25 cellular contexts compared by ENCODE assay signal in genomic region chr21:27678511-27678910, GRCh38.
"Had no signal": no experiment of that assay in that cellular context is flagged by ENCODE, and none has a peak within 500 bp of the region (broad histone marks: within the 10 kb centered on the region; RNA-seq: fewer than 3 reads in every experiment).

No MANE protein-coding gene starts in this region.

- H3K36me3 ChIP-seq: left ventricle myocardium inferior, neural progenitor cell, ovary, right atrium auricular region, stomach, thyroid gland, transverse colon, upper lobe of left lung had no signal

- H3K27me3 ChIP-seq: neural progenitor cell, ovary, right atrium auricular region, stomach, testis, thyroid gland, transverse colon, upper lobe of left lung had no signal

- H3K4me1 Mint-ChIP-seq: memory B cell; naive B cell; natural killer cell; nephron progenitor cell; neural progenitor cell; stimulated activated naive B cell treated with anti-CD40 and anti-IgM and Interleukin-4, amounts not matched to agents 10 μg/mL and 1 μg/mL and 100 μg/mL, for 72 hours had no signal

- ATAC-seq: natural killer cell; sciatic nerve; stimulated activated naive B cell treated with anti-CD40 and anti-IgM and Interleukin-4, amounts not matched to agents 10 μg/mL and 1 μg/mL and 100 μg/mL, for 72 hours; stimulated activated naive CD8-positive, alpha-beta T cell treated with anti-CD3 and anti-CD28 coated beads, Interleukin-15, Interleukin-2, amounts not matched to agents 100 U/mL and 50 U/mL, for 24 hours had no signal

- H3K27me3 Mint-ChIP-seq: memory B cell; naive B cell; progenitor cell of endocrine pancreas; stimulated activated naive B cell treated with anti-CD40 and anti-IgM and Interleukin-4, amounts not matched to agents 10 μg/mL and 1 μg/mL and 100 μg/mL, for 72 hours had no signal

- H3K9me3 Mint-ChIP-seq: nephron progenitor cell, neural progenitor cell had no signal

- H3K27ac Mint-ChIP-seq: memory B cell; naive B cell; natural killer cell; nephron progenitor cell; neural progenitor cell; progenitor cell of endocrine pancreas; stimulated activated naive B cell treated with anti-CD40 and anti-IgM and Interleukin-4, amounts not matched to agents 10 μg/mL and 1 μg/mL and 100 μg/mL, for 72 hours had no signal

- H3K9me3 ChIP-seq: left ventricle myocardium inferior, ovary, right atrium auricular region, stomach, testis, thyroid gland, transverse colon, upper lobe of left lung had no signal

- H2AFZ ChIP-seq: neural progenitor cell had no signal

- H3K4me2 ChIP-seq: neural progenitor cell had no signal

- H3K9ac ChIP-seq: neural progenitor cell had no signal

- H3K4me3 ChIP-seq: left ventricle myocardium inferior, lung, neural progenitor cell, ovary, right atrium auricular region, skin epidermis, stomach, testis, thyroid gland, transverse colon, upper lobe of left lung had no signal

- DNase-seq: head of caudate nucleus; hippocampal formation; left ventricle myocardium inferior; naive B cell; natural killer cell; nephron progenitor cell; ovary; stimulated activated CD4-positive, alpha-beta T cell treated with anti-CD3 and anti-CD28 coated beads, Interleukin-12 subunit alpha, Interleukin-12 subunit beta, amount 100 ng/mL, for 4 hours; stimulated activated CD4-positive, alpha-beta T cell treated with anti-CD3 and anti-CD28 coated beads, Interleukin-15, amount 100 ng/mL, for 24 hours; stimulated activated CD4-positive, alpha-beta T cell treated with anti-CD3 and anti-CD28 coated beads, Interleukin-2, amount 100 ng/mL, for 24 hours; stimulated activated CD4-positive, alpha-beta T cell treated with anti-CD3 and anti-CD28 coated beads, Interleukin-4, amount 100 ng/mL, for 1 hour; stimulated activated naive B cell treated with anti-CD40 and anti-IgM and Interleukin-4, amounts not matched to agents 10 μg/mL and 1 μg/mL and 100 μg/mL, for 72 hours; stimulated activated naive CD8-positive, alpha-beta T cell treated with anti-CD3 and anti-CD28 coated beads, Interleukin-15, Interleukin-2, amounts not matched to agents 100 U/mL and 50 U/mL, for 24 hours; stomach; testis; thyroid gland; transverse colon; upper lobe of left lung had no signal

- H3K27ac ChIP-seq: left ventricle myocardium inferior, neural progenitor cell, ovary, right atrium auricular region, skin epidermis, stomach, testis, thyroid gland, transverse colon, upper lobe of left lung had no signal

- H3K4me1 ChIP-seq: neural progenitor cell, right atrium auricular region, stomach, testis, thyroid gland had no signal

- H3K4me3 Mint-ChIP-seq: memory B cell; naive B cell; natural killer cell; nephron progenitor cell; neural progenitor cell; stimulated activated naive B cell treated with anti-CD40 and anti-IgM and Interleukin-4, amounts not matched to agents 10 μg/mL and 1 μg/mL and 100 μg/mL, for 72 hours had no signal

- H3K36me3 Mint-ChIP-seq: memory B cell; naive B cell; natural killer cell; neural progenitor cell; stimulated activated naive B cell treated with anti-CD40 and anti-IgM and Interleukin-4, amounts not matched to agents 10 μg/mL and 1 μg/mL and 100 μg/mL, for 72 hours had no signal
